In the genomic region with DNA sequence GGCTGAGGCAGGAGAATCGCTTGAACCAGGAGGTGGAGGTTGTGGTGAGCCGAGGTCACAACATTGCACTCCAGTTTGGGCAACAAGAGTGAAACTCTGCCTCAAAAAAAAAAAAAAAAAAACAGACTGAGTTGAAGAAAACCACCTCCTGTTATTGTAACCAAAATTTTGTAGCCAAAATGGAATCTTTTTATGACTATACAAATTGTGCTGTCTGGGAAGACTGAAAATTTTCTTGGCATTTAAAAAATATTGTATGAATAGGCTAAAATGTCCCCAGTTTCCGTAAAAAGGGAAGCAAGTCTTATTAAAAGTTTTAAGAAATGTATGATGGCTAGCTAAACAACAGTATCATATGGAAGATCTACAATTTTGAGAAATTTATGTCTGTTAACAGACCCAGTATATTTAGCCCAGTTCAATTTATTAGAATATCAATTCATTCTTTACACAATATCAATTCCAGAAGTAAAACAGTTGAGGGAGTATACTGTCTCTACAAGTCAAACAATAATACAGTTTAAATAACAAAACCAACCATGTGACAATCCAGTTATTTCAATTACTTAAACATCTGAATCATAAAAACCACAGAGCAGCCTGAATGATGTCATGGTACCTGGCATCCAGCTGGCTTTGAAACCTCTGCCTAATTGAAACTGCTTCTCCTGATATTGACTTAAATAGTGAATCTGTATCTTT, we compare ENCODE assay signal across 9 cellular contexts.
DNase-seq lines count a peak whose midpoint lies in the region; ATAC-seq, FAIRE-seq and TF ChIP-seq lines count a peak whose summit lies in the region.
"Had no signal": no experiment of that assay in that cellular context is flagged by ENCODE, and none has a peak within 500 bp of the region (broad histone marks: within the 10 kb centered on the region; RNA-seq: fewer than 3 reads in every experiment).

No MANE protein-coding gene starts in this region.

- no peaks in the 10 kb centered on the region for H3K9me2 ChIP-seq in Karpas-422 (replicated peaks; ENCODE audit: insufficient read depth, low read length)

- H3K36me3 ChIP-seq in Karpas-422 (ENCODE audit: insufficient read depth, low read length) = no peaks in the 10 kb centered on the region

- H2AFZ ChIP-seq in Karpas-422 (ENCODE audit: low read length) = no peak overlapping the region

- H3K4me3 ChIP-seq in fibroblast of pulmonary artery (replicated peaks; ENCODE audit: low read depth, low read length) = no peak overlapping the region
- no peak overlapping the region for H3K4me3 ChIP-seq in Karpas-422 (ENCODE audit: low read length)
- H3K4me3 ChIP-seq: SK-N-MC had no signal

- TF ChIP-seq CTCF in fibroblast of pulmonary artery (IDR thresholded peaks at IDR 0.05; ENCODE audit: low read length, missing control alignments) = no peak

- DNase-seq in GM18507 (ENCODE audit: extremely low spot score, insufficient read length, low read depth) (no peak), NCI-H2196 (lab: John Stamatoyannopoulos, UW; ENCODE audit: unreplicated experiment) (peak; percentile 59), fibroblast of pulmonary artery (ENCODE audit: low read depth) (peak; percentile 90), D341Med (ENCODE audit: low spot score) (no peak), Karpas-422 (no peak)

- H3K9me3 ChIP-seq in Karpas-422 (ENCODE audit: low read length) = no peaks in the 10 kb centered on the region

- no peaks in the 10 kb centered on the region for H3K27me3 ChIP-seq in Karpas-422 (ENCODE audit: low read length)

- no peaks in the 10 kb centered on the region for H3K79me2 ChIP-seq in Karpas-422 (ENCODE audit: low read length)

- no peak overlapping the region for H3K9ac ChIP-seq in Karpas-422 (ENCODE audit: low read length)

- peak; percentile 70 for ATAC-seq in HG02642 (IDR thresholded peaks at IDR 0.05; ENCODE audit: poor library complexity, unreplicated experiment)
- ATAC-seq in GM21528 (IDR thresholded peaks at IDR 0.05; ENCODE audit: low FRiP score, unreplicated experiment) = no peak
- no peak for ATAC-seq in HG03439 (IDR thresholded peaks at IDR 0.05; ENCODE audit: unreplicated experiment)

- H3K27ac ChIP-seq in Karpas-422 (ENCODE audit: low read length) = no peak overlapping the region
- H3K27ac ChIP-seq: SK-N-MC had no signal

- H3K4me2 ChIP-seq in Karpas-422 (ENCODE audit: low read depth, low read length, poor library complexity, severe bottlenecking) = no peak overlapping the region

- H4K20me1 ChIP-seq in Karpas-422 (ENCODE audit: insufficient read depth, low read depth, low read length) = no peaks in the 10 kb centered on the region

- peak; percentile 36 for FAIRE-seq in GM18507 (lab: Jason Lieb, UNC)

- no peaks in the 10 kb centered on the region for H3K4me1 ChIP-seq in Karpas-422 (ENCODE audit: low read length)

Comparison
In these comparisons a context has a peak if more than half of its experiments do, and no peak if none do; other contexts are left out.
1. DNase-seq: peak in NCI-H2196 (single experiment) and fibroblast of pulmonary artery (single experiment); none in GM18507 (single experiment), D341Med (single experiment) and Karpas-422 (single experiment).